22 cellular contexts compared by ENCODE assay signal in the genomic region with DNA sequence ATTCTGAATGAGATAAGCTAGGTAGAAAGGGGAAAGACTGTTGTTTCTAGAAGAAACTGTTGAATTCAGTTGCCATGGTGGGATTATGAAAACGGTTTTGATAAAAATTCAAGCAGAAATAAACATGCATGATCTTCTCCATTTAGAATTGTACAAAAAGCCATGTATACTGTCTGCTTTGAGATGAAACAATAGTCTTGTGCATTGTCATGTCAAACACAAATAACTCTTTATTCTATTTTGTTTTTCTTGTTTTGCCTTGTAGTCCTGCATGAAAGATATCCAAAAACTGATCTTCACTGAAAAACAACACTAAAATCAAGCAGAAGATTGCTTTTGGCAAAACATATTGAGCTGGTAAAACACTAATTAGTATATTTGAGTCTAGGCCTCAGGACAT.
A peak's percentile ranks its signal among the peaks of the same experiment; 100 is the strongest.
DNase-seq lines count a peak whose midpoint lies in the region; ATAC-seq, FAIRE-seq and TF ChIP-seq lines count a peak whose summit lies in the region.
"Had no signal": no experiment of that assay in that cellular context is flagged by ENCODE, and none has a peak within 500 bp of the region (broad histone marks: within the 10 kb centered on the region; RNA-seq: fewer than 3 reads in every experiment).

No MANE protein-coding gene starts in this region.

- H3K9ac ChIP-seq in IMR-90 (ENCODE audit: low read depth, low read length): no peak overlapping the region

- H4K91ac ChIP-seq in IMR-90 (ENCODE audit: insufficient read depth, low read depth, low read length): peak overlapping the region; percentile 30; the same call in 1 of the 2 replicates

- H2BK20ac ChIP-seq in IMR-90 (ENCODE audit: low read depth, low read length): peak overlapping the region; percentile 67; the same call in 1 of the 2 replicates

- H3K27ac ChIP-seq in IMR-90 (ENCODE audit: insufficient read depth, low read length) (peak overlapping the region; percentile 81; the same call in 1 of the 2 replicates), substantia nigra (ENCODE audit: low read depth, low read length, poor library complexity, severe bottlenecking) (peak overlapping the region; percentile 87)
- H3K27ac ChIP-seq: SJCRH30 had no signal

- peak overlapping the region; percentile 97 for H4K5ac ChIP-seq in IMR-90 (ENCODE audit: low read depth, low read length)

- H3K4me1 Mint-ChIP-seq in mesothelial cell of epicardium (peaks cover 39% of the 10 kb centered on the region), endothelial cell (ENCODE audit: unreplicated experiment) (peaks cover 5% of the 10 kb centered on the region)

- TF ChIP-seq POLR2A in IMR-90 (IDR thresholded peaks at IDR 0.05; ENCODE audit: low read depth, low read length): no peak

- H2AK9ac ChIP-seq in IMR-90 (replicated peaks; ENCODE audit: low read depth, low read length, poor library complexity): no peak overlapping the region

- H2AFZ ChIP-seq in IMR-90 (replicated peaks; ENCODE audit: low read length, poor library complexity): no peak overlapping the region

- no peak overlapping the region for H2AK5ac ChIP-seq in IMR-90 (ENCODE audit: low read depth, low read length)

- BruUV-seq in IMR-90 (replicated peaks; lab: Mats Ljungman, UMichigan): no TSS peak

- peak overlapping the region; percentile 91 for H3K18ac ChIP-seq in IMR-90 (ENCODE audit: low read depth, low read length)

- H2BK5ac ChIP-seq in IMR-90 (ENCODE audit: low read depth, low read length, poor library complexity, severe bottlenecking): peak overlapping the region; percentile 96

- H3K36me3 ChIP-seq in IMR-90 (ENCODE audit: control insufficient read depth, insufficient read depth, low read length): no peaks in the 10 kb centered on the region
- H3K36me3 ChIP-seq: BE2C, SJCRH30 had no signal

- H3K4me1 ChIP-seq in IMR-90 (ENCODE audit: control insufficient read depth, insufficient read depth, low read length): peaks cover 9% of the 10 kb centered on the region

- H3K9me3 Mint-ChIP-seq in mesothelial cell of epicardium: peaks cover 32% of the 10 kb centered on the region
- H3K9me3 Mint-ChIP-seq in endothelial cell (ENCODE audit: unreplicated experiment): no peaks in the 10 kb centered on the region

- H3K4ac ChIP-seq in IMR-90 (ENCODE audit: low read depth, low read length): no peak overlapping the region

- FAIRE-seq in endometrium (lab: Jason Lieb, UNC): peak; percentile 99
- FAIRE-seq: A204.1, D721Med, HepG2 had no signal

- no peak overlapping the region; the same call in 2 of the 3 replicates for H2BK15ac ChIP-seq in IMR-90 (ENCODE audit: low read depth, low read length)

- WGBS in IMR-90 (ENCODE audit: extremely low coverage in 2 of 2, insufficient read length in 1 of 2), 2 experiments: no CpG with 5 or more reads among the region's 1 CpG

- H3K4me2 ChIP-seq in IMR-90 (ENCODE audit: low read depth, low read length): no peak overlapping the region

- CTCF ChIA-PET in IMR-90 (lab: Yijun Ruan, JAX): interaction anchor here (1.1 kb wide), 1 partner anchor 412 kb away, joined by 3 read pairs; no protein-coding TSS in a partner anchor

- H3K14ac ChIP-seq in IMR-90 (replicated peaks; ENCODE audit: low read depth, low read length): no peak overlapping the region

- H3K4me3 Mint-ChIP-seq in mesothelial cell of epicardium (no peak overlapping the region), endothelial cell (ENCODE audit: unreplicated experiment) (no peak overlapping the region)

- TF ChIP-seq CTCF in IMR-90 (conservative IDR thresholded peaks at IDR 0.05; ENCODE audit: low read depth, low read length) (no peak), mesothelial cell of epicardium (IDR thresholded peaks at IDR 0.05; ENCODE audit: unreplicated experiment) (no peak), endothelial cell (IDR thresholded peaks at IDR 0.05; ENCODE audit: unreplicated experiment) (no peak)

- H4K8ac ChIP-seq in IMR-90 (ENCODE audit: low read depth in 2 of 2, low read length in 2 of 2): peak overlapping the region; percentile 47 to 57; a peak in 2 of 4 replicates

- H2BK120ac ChIP-seq in IMR-90 (ENCODE audit: low read depth, low read length): peak overlapping the region; percentile 85

- no peak overlapping the region for H3K23ac ChIP-seq in IMR-90 (ENCODE audit: low read depth, low read length)

- in situ Hi-C loops in IMR-90 (cut with MboI; ENCODE audit: low sequenced_read_pairs): loop anchor here (10.0 to 25.0 kb wide), 4 partner anchors 278 to 770 kb away; no protein-coding TSS in a partner anchor

- H3K79me1 ChIP-seq in IMR-90 (ENCODE audit: low read depth in 1 of 2, low read length in 2 of 2): no peaks in the 10 kb centered on the region

- peaks cover 3% of the 10 kb centered on the region for H3K9me3 ChIP-seq in IMR-90 (ENCODE audit: control insufficient read depth, insufficient read depth, low read length)
- H3K9me3 ChIP-seq: BE2C, SJCRH30 had no signal

- H3K4me3 ChIP-seq in IMR-90 (ENCODE audit: insufficient read depth, low read depth, low read length): no peak overlapping the region
- H3K4me3 ChIP-seq: SJCRH30 had no signal

- H3K27ac Mint-ChIP-seq in mesothelial cell of epicardium: peak overlapping the region; percentile 45
- H3K27ac Mint-ChIP-seq in endothelial cell (ENCODE audit: unreplicated experiment): no peak overlapping the region

- peaks cover 10% of the 10 kb centered on the region for H3K9me1 ChIP-seq in IMR-90 (ENCODE audit: insufficient read depth, low read length)

- H3K56ac ChIP-seq in IMR-90 (ENCODE audit: extremely low read depth, insufficient read depth, low read length): no peak overlapping the region

- H3K27me3 Mint-ChIP-seq in mesothelial cell of epicardium (ENCODE audit: low read depth) (no peaks in the 10 kb centered on the region), endothelial cell (ENCODE audit: unreplicated experiment) (no peaks in the 10 kb centered on the region)

- H3K27me3 ChIP-seq in IMR-90 (ENCODE audit: control insufficient read depth, insufficient read depth, low read length): no peaks in the 10 kb centered on the region
- H3K27me3 ChIP-seq: BE2C, SJCRH30 had no signal

- POLR2A ChIA-PET in IMR-90 (lab: Charles Lee; ENCODE audit: unreplicated experiment): interaction anchor here (0.6 kb wide), 1 partner anchor 763 kb away, joined by 6 read pairs; no protein-coding TSS in a partner anchor

- DNase-seq in IMR-90 (no peak), mesothelial cell of epicardium (ENCODE audit: low spot score in 2 of 2, unreplicated experiment in 2 of 2) (no peak), substantia nigra (lab: John Stamatoyannopoulos, UW) (no peak), HPDE6-E6E7 (ENCODE audit: extremely low spot score) (no peak), cardiac septum (ENCODE audit: low spot score) (no peak), endothelial cell (ENCODE audit: low spot score) (no peak)
- DNase-seq in stimulated activated CD4-positive, alpha-beta T cell treated with anti-CD3 and anti-CD28 coated beads, Interleukin-15, amount 100 ng/mL, for 24 hours: no peak
- DNase-seq: BE2C, DMS53, GDM1, H7, KBM-7, NCI-H1092 treated with DMSO at 0.1 percent for 48 hours, NCI-H146, NCI-H2029, NCI-H510A treated with DMSO at 0.1 percent for 48 hours, NCI-H774, SJCRH30 had no signal

- no peak for TF ChIP-seq RAD21 in IMR-90 (IDR thresholded peaks at IDR 0.05; ENCODE audit: low read length)

- dilution Hi-C loops in IMR-90 (cut with HindIII; ENCODE audit: low sequenced_read_pairs, unreplicated experiment): no loop called here

- H3K36me3 Mint-ChIP-seq in mesothelial cell of epicardium: peaks cover 22% of the 10 kb centered on the region
- peaks cover 4% of the 10 kb centered on the region for H3K36me3 Mint-ChIP-seq in endothelial cell (ENCODE audit: low read depth, unreplicated experiment)

- ATAC-seq in IMR-90 (ENCODE audit: low read depth): no peak

- H4K20me1 ChIP-seq in IMR-90 (ENCODE audit: insufficient read depth, low read length): no peaks in the 10 kb centered on the region

- intact Hi-C loops in IMR-90 (cut with micrococcal nuclease): loop anchor here (5.0 kb wide), 1 partner anchor 205 kb away; no protein-coding TSS in a partner anchor
- intact Hi-C loops in cardiac septum (cut with DNase I): loop anchor here (5.0 to 10.0 kb wide), 5 partner anchors 118 to 768 kb away; no protein-coding TSS in a partner anchor

TF ChIP-seq in IMR-90, 13 proteins besides CTCF, POLR2A, EP300 and RAD21:
- TF ChIP-seq SMC3 (IDR thresholded peaks at IDR 0.05; ENCODE audit: low read depth, low read length) (no peak), CHD1 (IDR thresholded peaks at IDR 0.05; ENCODE audit: low read depth, low read length) (no peak), RCOR1 (IDR thresholded peaks at IDR 0.05; ENCODE audit: insufficient replicate concordance, low read length) (no peak), NFE2L2 (IDR thresholded peaks at IDR 0.05; ENCODE audit: low read depth, low read length) (no peak), CEBPB (IDR thresholded peaks at IDR 0.05; ENCODE audit: low read depth, low read length) (no peak), BHLHE40 (IDR thresholded peaks at IDR 0.05; ENCODE audit: low read depth, low read length) (no peak), RFX5 (IDR thresholded peaks at IDR 0.05; ENCODE audit: low read depth, low read length) (no peak), MAFK (IDR thresholded peaks at IDR 0.05; ENCODE audit: low read depth, low read length) (no peak), FOS (IDR thresholded peaks at IDR 0.05; ENCODE audit: low read depth, low read length) (no peak), MAZ (IDR thresholded peaks at IDR 0.05; ENCODE audit: borderline replicate concordance, low read depth, low read length) (no peak), MXI1 (IDR thresholded peaks at IDR 0.05; ENCODE audit: borderline replicate concordance, low read depth, low read length) (no peak)
- TF ChIP-seq, protein P1, sequence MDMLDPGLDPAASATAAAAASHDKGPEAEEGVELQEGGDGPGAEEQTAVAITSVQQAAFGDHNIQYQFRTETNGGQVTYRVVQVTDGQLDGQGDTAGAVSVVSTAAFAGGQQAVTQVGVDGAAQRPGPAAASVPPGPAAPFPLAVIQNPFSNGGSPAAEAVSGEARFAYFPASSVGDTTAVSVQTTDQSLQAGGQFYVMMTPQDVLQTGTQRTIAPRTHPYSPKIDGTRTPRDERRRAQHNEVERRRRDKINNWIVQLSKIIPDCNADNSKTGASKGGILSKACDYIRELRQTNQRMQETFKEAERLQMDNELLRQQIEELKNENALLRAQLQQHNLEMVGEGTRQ (IDR thresholded peaks at IDR 0.05; ENCODE audit: low read depth, low read length): no peak
- TF ChIP-seq, protein P2, sequence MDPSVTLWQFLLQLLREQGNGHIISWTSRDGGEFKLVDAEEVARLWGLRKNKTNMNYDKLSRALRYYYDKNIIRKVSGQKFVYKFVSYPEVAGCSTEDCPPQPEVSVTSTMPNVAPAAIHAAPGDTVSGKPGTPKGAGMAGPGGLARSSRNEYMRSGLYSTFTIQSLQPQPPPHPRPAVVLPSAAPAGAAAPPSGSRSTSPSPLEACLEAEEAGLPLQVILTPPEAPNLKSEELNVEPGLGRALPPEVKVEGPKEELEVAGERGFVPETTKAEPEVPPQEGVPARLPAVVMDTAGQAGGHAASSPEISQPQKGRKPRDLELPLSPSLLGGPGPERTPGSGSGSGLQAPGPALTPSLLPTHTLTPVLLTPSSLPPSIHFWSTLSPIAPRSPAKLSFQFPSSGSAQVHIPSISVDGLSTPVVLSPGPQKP (IDR thresholded peaks at IDR 0.05; ENCODE audit: borderline replicate concordance, low read depth, low read length): no peak
